ENCODE assay signal across 9 cellular contexts in the genomic region with DNA sequence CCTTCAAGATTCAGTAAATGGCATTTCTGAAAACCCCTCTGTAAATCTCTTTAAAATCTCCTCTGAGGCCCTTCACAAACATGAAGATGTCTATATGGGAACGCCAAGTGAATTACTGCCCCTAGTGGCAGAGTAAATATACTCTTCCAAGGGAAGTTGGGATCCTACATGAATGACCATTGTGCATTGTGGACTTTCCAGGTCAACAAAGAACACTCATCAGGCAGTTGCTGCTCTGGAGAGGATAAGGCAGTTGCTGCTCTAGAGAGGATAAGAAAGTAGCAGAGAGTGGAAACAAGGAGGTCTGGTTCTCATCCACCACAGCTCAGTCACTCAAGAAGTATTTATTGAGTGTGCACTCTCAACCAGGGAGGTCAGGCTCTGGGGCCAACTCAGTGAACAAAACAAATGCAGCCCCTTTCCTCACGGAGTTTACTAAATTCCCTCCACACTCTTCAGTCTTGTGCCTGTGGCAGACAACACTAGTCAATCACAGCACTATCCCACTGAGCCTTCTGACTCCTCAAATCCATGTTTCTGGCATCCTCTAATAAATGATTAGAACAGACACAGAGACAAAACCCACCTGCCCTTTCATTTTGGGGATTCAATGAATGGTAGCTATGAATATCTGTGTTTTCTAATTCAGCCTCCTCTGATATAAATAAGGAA. TPM values are rescaled to one million over a fixed set of nuclear protein-coding genes. Genes with fewer than 3 reads are reported as not detected.
DNase-seq lines count a peak whose midpoint lies in the region; ATAC-seq and TF ChIP-seq lines count a peak whose summit lies in the region.
"Had no signal": no experiment of that assay in that cellular context is flagged by ENCODE, and none has a peak within 500 bp of the region (broad histone marks: within the 10 kb centered on the region; RNA-seq: fewer than 3 reads in every experiment).

No MANE protein-coding gene starts in this region.

- no peak for ATAC-seq in right cardiac atrium
- ATAC-seq in upper lobe of right lung = peak; percentile 31
- ATAC-seq in GM19397 (IDR thresholded peaks at IDR 0.05; ENCODE audit: unreplicated experiment) = no peak

- H4K20me1 ChIP-seq in OCI-LY1 (ENCODE audit: insufficient read depth, low read length) = no peaks in the 10 kb centered on the region

- no peaks in the 10 kb centered on the region for H3K9me2 ChIP-seq in OCI-LY1 (ENCODE audit: low read depth, low read length)

- H3K9ac ChIP-seq in OCI-LY1 (ENCODE audit: low read length) = no peak overlapping the region

- intact Hi-C loops in right cardiac atrium (cut with DNase I) (no loop called here), upper lobe of right lung (cut with DNase I) (no loop called here)

- no peaks in the 10 kb centered on the region for H3K79me2 ChIP-seq in OCI-LY1 (ENCODE audit: insufficient read depth, low read length)

- H3K4me3 ChIP-seq in cardiac muscle cell (no peak overlapping the region), right cardiac atrium (ENCODE audit: low read length) (no peak overlapping the region), OCI-LY1 (ENCODE audit: low read depth, low read length, poor library complexity, severe bottlenecking) (no peak overlapping the region), fibroblast of villous mesenchyme (ENCODE audit: low read depth, low read length) (no peak overlapping the region), upper lobe of right lung (no peak overlapping the region)

- H3K4me1 ChIP-seq in cardiac muscle cell (ENCODE audit: low read depth) = no peaks in the 10 kb centered on the region
- no peaks in the 10 kb centered on the region for H3K4me1 ChIP-seq in right cardiac atrium (ENCODE audit: control insufficient read depth, insufficient read depth, low read length)
- H3K4me1 ChIP-seq in OCI-LY1 (ENCODE audit: insufficient read depth, low read length, severe bottlenecking) = no peaks in the 10 kb centered on the region
- no peaks in the 10 kb centered on the region for H3K4me1 ChIP-seq in upper lobe of right lung

- DNase-seq in cardiac muscle cell (ENCODE audit: low read depth in 1 of 2, low spot score in 1 of 2) (peak; percentile 16 to 18), right cardiac atrium (no peak), fibroblast of villous mesenchyme (ENCODE audit: low read depth) (peak; percentile 14), upper lobe of right lung (no peak), AG08396 (ENCODE audit: low spot score) (no peak), LoVo (ENCODE audit: low spot score) (no peak)

- H3K36me3 ChIP-seq in cardiac muscle cell = no peaks in the 10 kb centered on the region
- H3K36me3 ChIP-seq in OCI-LY1 (ENCODE audit: insufficient read depth, low read length) = no peaks in the 10 kb centered on the region
- no peaks in the 10 kb centered on the region for H3K36me3 ChIP-seq in upper lobe of right lung

- H3F3A ChIP-seq in OCI-LY1 (ENCODE audit: insufficient read depth, low read length) = no peaks in the 10 kb centered on the region

- TF ChIP-seq CTCF in cardiac muscle cell (IDR thresholded peaks at IDR 0.05; ENCODE audit: low read depth, low read length) = peak; percentile 43
- peak; percentile 52 for TF ChIP-seq CTCF in OCI-LY1 (IDR thresholded peaks at IDR 0.05; ENCODE audit: low read length)
- TF ChIP-seq CTCF in fibroblast of villous mesenchyme (IDR thresholded peaks at IDR 0.05; ENCODE audit: insufficient read depth, low read depth, low read length) = peak; percentile 38
- peak; percentile 34 for TF ChIP-seq CTCF in upper lobe of right lung (IDR thresholded peaks at IDR 0.05)

- H3K27ac ChIP-seq in cardiac muscle cell (no peak overlapping the region), right cardiac atrium (ENCODE audit: low read length) (no peak overlapping the region), OCI-LY1 (ENCODE audit: low read depth, low read length, poor library complexity, severe bottlenecking) (no peak overlapping the region), upper lobe of right lung (no peak overlapping the region)
- H3K27ac ChIP-seq: epithelial cell of prostate had no signal

- H3K27me3 ChIP-seq in cardiac muscle cell (no peaks in the 10 kb centered on the region), right cardiac atrium (ENCODE audit: control insufficient read depth, insufficient read depth) (no peaks in the 10 kb centered on the region), OCI-LY1 (ENCODE audit: insufficient read depth, low read length) (no peaks in the 10 kb centered on the region), upper lobe of right lung (no peaks in the 10 kb centered on the region)

- H2AFZ ChIP-seq in OCI-LY1 (ENCODE audit: low read length) = no peak overlapping the region

- WGBS in right cardiac atrium = 38% methylated on average over 2 of the region's 2 CpGs

- H3K9me3 ChIP-seq in cardiac muscle cell (ENCODE audit: low read depth) = no peaks in the 10 kb centered on the region
- H3K9me3 ChIP-seq in right cardiac atrium (ENCODE audit: control insufficient read depth, low read length) = no peaks in the 10 kb centered on the region
- no peaks in the 10 kb centered on the region for H3K9me3 ChIP-seq in OCI-LY1 (ENCODE audit: low read length)
- no peaks in the 10 kb centered on the region for H3K9me3 ChIP-seq in upper lobe of right lung

- no peak overlapping the region for H3K4me2 ChIP-seq in OCI-LY1 (ENCODE audit: low read length)

RNA-seq across cellular contexts. Expression of a gene that starts 52.9 kb away (rescaled TPM):
- total RNA-seq in cardiac muscle cell = not detected in 2 replicates
- polyA plus RNA-seq in cardiac muscle cell = not detected in 2 replicates
- under 1 TPM; 0.03 to 0.45 (median 0.11) TPM for total RNA-seq in right cardiac atrium
- 0.32 TPM for polyA plus RNA-seq in right cardiac atrium
- not detected in 2 replicates for total RNA-seq in fibroblast of villous mesenchyme
- total RNA-seq in upper lobe of right lung = not detected

Comparison
In these comparisons a context has a peak if more than half of its experiments do, and no peak if none do; other contexts are left out.
1. DNase-seq: peak in cardiac muscle cell (2 of 2) and fibroblast of villous mesenchyme (single experiment); none in right cardiac atrium (0 of 3), upper lobe of right lung (single experiment), AG08396 (single experiment) and LoVo (single experiment).
2. Peak in every context shown above with its lines, with median percentiles within 50 percentile points of each other: CTCF ChIP-seq.